ENCODE assay signal across 24 cellular contexts in genomic region chr2:102585704-102586404, GRCh38. TPM values are rescaled to one million over a fixed set of nuclear protein-coding genes. Genes with fewer than 3 reads are reported as not detected.
DNase-seq lines count a peak whose midpoint lies in the region; ATAC-seq and TF ChIP-seq lines count a peak whose summit lies in the region.
"Had no signal": no experiment of that assay in that cellular context is flagged by ENCODE, and none has a peak within 500 bp of the region (broad histone marks: within the 10 kb centered on the region; RNA-seq: fewer than 3 reads in every experiment).

No MANE protein-coding gene starts in this region.

- TF ChIP-seq CTCF in ascending aorta (IDR thresholded peaks at IDR 0.05): no peak
- TF ChIP-seq CTCF in type B pancreatic cell (conservative IDR thresholded peaks at IDR 0.05): no peak

- no peaks in the 10 kb centered on the region for H3K9me3 ChIP-seq in ascending aorta

- H3K27me3 Mint-ChIP-seq in type B pancreatic cell: no peaks in the 10 kb centered on the region

- H3K4me3 Mint-ChIP-seq in type B pancreatic cell: no peak overlapping the region
- H3K4me3 Mint-ChIP-seq: effector memory CD8-positive, alpha-beta T cell; memory B cell; natural killer cell; T-helper 17 cell had no signal

- peak; percentile 49 for DNase-seq in SIG-M5 treated with dmso at 0.1 percent for 504 hours (lab: John Stamatoyannopoulos, UW; ENCODE audit: unreplicated experiment)
- DNase-seq in SIG-M5 (lab: John Stamatoyannopoulos, UW): no peak
- no peak for DNase-seq in ascending aorta (ENCODE audit: low spot score in 2 of 2)
- DNase-seq in iPS-NIHi11 (ENCODE audit: low spot score): peak; percentile 14
- no peak for DNase-seq in type B pancreatic cell (ENCODE audit: extremely low spot score, unreplicated experiment)
- DNase-seq: activated CD4-positive, alpha-beta T cell treated with anti-CD3 and anti-CD28 coated beads, Interleukin-2, amount 50 U/mL, for 48 hours; activated naive CD4-positive, alpha-beta T cell; C1 segment of cervical spinal cord; DMS 273 treated with DMSO at 0.1 percent for 48 hours; effector memory CD8-positive, alpha-beta T cell; heart left ventricle; KBM-7; natural killer cell; NCI-H526 treated with DMSO at 0.1 percent for 48 hours; stimulated activated CD4-positive, alpha-beta T cell treated with anti-CD3 and anti-CD28 coated beads, Interleukin-2, amount 100 ng/mL, for 24 hours; T-helper 17 cell had no signal

- H3K36me3 ChIP-seq in ascending aorta: no peaks in the 10 kb centered on the region
- H3K36me3 ChIP-seq: heart left ventricle had no signal

- peaks cover 0 to 2% of the 10 kb centered on the region in 2 donors for H3K4me1 ChIP-seq in ascending aorta
- H3K4me1 ChIP-seq: parathyroid adenoma had no signal

- peak overlapping the region; percentile 46 to 67 for H3K27ac ChIP-seq in ascending aorta
- H3K27ac ChIP-seq: heart left ventricle, parathyroid adenoma, VCaP had no signal

- H3K27ac Mint-ChIP-seq in type B pancreatic cell: peak overlapping the region; percentile 48
- H3K27ac Mint-ChIP-seq: effector memory CD8-positive, alpha-beta T cell; memory B cell; natural killer cell; T-helper 17 cell had no signal

- H3K4me3 ChIP-seq in ascending aorta: no peak overlapping the region
- H3K4me3 ChIP-seq: heart left ventricle had no signal

- intact Hi-C loops in ascending aorta (cut with DNase I): no loop called here

- H3K4me1 Mint-ChIP-seq in type B pancreatic cell (ENCODE audit: unreplicated experiment): peaks cover 11% of the 10 kb centered on the region

- ATAC-seq in GM21717 (IDR thresholded peaks at IDR 0.05; ENCODE audit: unreplicated experiment): no peak
- ATAC-seq in HG02623 (IDR thresholded peaks at IDR 0.05; ENCODE audit: unreplicated experiment): no peak
- ATAC-seq in GM21786 (IDR thresholded peaks at IDR 0.05; ENCODE audit: unreplicated experiment): no peak
- ATAC-seq: effector memory CD8-positive, alpha-beta T cell; heart left ventricle; natural killer cell; T-helper 17 cell had no signal

- H3K36me3 Mint-ChIP-seq in type B pancreatic cell: no peaks in the 10 kb centered on the region
- H3K36me3 Mint-ChIP-seq: natural killer cell had no signal

- H3K9me3 Mint-ChIP-seq in type B pancreatic cell: no peaks in the 10 kb centered on the region
- H3K9me3 Mint-ChIP-seq: effector memory CD8-positive, alpha-beta T cell; natural killer cell had no signal

- no peaks in the 10 kb centered on the region for H3K27me3 ChIP-seq in ascending aorta

RNA-seq across cellular contexts. Expression of gene SLC9A2, which starts 33.5 kb away (rescaled TPM):
- total RNA-seq in ascending aorta (not detected), type B pancreatic cell (ENCODE audit: low replicate concordance) (6.3 and 10.0 TPM in 2 replicates)
- total RNA-seq: chondrocyte, natural killer cell, OCI-LY7, T-helper 17 cell had no signal

Comparison
In these comparisons a context has a peak if more than half of its experiments do, and no peak if none do; other contexts are left out.
1. DNase-seq: peak in SIG-M5 treated with dmso at 0.1 percent for 504 hours (single experiment) and iPS-NIHi11 (single experiment); none in SIG-M5 (single experiment), ascending aorta (0 of 2) and type B pancreatic cell (single experiment).